In the genomic region with DNA sequence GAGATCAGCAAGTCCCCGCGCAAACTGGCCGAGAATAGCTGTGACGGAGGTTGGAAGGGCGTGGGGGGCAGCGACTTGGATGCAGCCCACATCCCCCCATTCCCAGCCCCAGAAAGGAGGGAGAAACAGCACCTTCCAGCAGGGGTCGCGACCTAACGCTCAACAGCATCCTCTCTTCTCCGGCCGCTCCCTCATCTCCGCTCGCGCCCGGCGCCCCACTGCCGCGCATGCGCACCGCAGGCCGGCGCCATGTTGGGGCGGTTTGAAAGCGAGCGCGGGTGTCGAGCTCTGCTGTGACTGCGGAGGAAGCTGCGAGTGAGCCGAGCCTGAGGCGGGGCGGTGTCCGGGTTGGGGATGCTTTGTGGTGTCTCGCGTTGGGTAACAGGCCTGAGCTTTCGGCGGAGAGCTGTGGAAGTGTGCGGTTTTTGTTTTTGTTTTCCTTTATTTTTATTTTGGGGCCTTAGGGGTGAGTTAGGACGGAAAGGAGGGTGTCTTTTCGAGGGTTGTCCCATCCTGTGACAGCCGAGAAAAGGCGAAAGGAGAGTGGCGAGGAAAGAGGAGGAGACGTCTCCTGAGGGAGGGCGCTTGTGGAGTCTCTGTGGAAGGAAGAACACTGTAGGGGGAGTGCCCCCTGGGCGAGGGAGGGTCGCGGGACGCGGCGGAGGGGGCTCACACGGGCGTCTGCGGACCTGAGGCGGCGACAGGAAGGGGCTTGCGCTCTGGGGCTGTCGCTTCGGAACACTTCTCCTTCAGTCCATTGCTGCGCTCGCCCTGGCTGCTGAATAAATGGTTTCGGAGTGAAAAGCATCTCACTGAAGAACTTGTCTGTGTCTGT, we compare ENCODE assay signal across 8 cellular contexts.
DNase-seq lines count a peak whose midpoint lies in the region; ATAC-seq and TF ChIP-seq lines count a peak whose summit lies in the region.

C18orf54 (plus strand) TSS at position 247 of the 835 bp plus-strand sequence. CDS start 2,667 bp downstream, outside the sequence.
A gene with protein sequence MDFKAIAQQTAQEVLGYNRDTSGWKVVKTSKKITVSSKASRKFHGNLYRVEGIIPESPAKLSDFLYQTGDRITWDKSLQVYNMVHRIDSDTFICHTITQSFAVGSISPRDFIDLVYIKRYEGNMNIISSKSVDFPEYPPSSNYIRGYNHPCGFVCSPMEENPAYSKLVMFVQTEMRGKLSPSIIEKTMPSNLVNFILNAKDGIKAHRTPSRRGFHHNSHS (minus strand): TSS at position 199 of the 835 bp plus-strand sequence. CDS start 3,285 bp downstream, outside the sequence.

- ATAC-seq in GM18909 (IDR thresholded peaks at IDR 0.05; ENCODE audit: poor library complexity, unreplicated experiment) (peak; percentile 94), HG03159 (IDR thresholded peaks at IDR 0.05; ENCODE audit: unreplicated experiment) (peak; percentile 95)

- TF ChIP-seq CTCF in AG09319 (IDR thresholded peaks at IDR 0.05; ENCODE audit: low read depth, low read length) (peak; percentile 49), WI38 (IDR thresholded peaks at IDR 0.05; ENCODE audit: low read depth, low read length) (peak; percentile 44), cardiac fibroblast (IDR thresholded peaks at IDR 0.05; ENCODE audit: low read depth, low read length) (no peak)

- H3K4me3 ChIP-seq in WI38 (ENCODE audit: low read depth, low read length) (peak within 1 kb of the TSS; percentile 85), cardiac fibroblast (replicated peaks in 1 of 2; ENCODE audit: low read depth in 2 of 2, low read length in 2 of 2) (peak within 1 kb of the TSS; percentile 87 to 96)

- DNase-seq in AG09319 (ENCODE audit: extremely low read depth, low read depth) (peak; percentile 75), NCI-H2196 treated with DMSO at 0.1 percent for 48 hours (lab: John Stamatoyannopoulos, UW; ENCODE audit: unreplicated experiment) (peak; percentile 75), cardiac fibroblast (ENCODE audit: low read depth in 2 of 2) (peak; percentile 91 to 93), islet precursor cell (peak; percentile 97)
- DNase-seq in stimulated activated CD4-positive, alpha-beta T cell treated with anti-CD3 and anti-CD28 coated beads, Interleukin-12 subunit alpha, Interleukin-12 subunit beta, amount 100 ng/mL, for 4 hours: peak; percentile 82

Comparison
In these comparisons a context has a peak if more than half of its experiments do, and no peak if none do; other contexts are left out.
1. Peak in every context shown above with its lines: DNase-seq, ATAC-seq and H3K4me3 ChIP-seq.